Comparison of ENCODE assay signal across 8 cellular contexts in the genomic region with DNA sequence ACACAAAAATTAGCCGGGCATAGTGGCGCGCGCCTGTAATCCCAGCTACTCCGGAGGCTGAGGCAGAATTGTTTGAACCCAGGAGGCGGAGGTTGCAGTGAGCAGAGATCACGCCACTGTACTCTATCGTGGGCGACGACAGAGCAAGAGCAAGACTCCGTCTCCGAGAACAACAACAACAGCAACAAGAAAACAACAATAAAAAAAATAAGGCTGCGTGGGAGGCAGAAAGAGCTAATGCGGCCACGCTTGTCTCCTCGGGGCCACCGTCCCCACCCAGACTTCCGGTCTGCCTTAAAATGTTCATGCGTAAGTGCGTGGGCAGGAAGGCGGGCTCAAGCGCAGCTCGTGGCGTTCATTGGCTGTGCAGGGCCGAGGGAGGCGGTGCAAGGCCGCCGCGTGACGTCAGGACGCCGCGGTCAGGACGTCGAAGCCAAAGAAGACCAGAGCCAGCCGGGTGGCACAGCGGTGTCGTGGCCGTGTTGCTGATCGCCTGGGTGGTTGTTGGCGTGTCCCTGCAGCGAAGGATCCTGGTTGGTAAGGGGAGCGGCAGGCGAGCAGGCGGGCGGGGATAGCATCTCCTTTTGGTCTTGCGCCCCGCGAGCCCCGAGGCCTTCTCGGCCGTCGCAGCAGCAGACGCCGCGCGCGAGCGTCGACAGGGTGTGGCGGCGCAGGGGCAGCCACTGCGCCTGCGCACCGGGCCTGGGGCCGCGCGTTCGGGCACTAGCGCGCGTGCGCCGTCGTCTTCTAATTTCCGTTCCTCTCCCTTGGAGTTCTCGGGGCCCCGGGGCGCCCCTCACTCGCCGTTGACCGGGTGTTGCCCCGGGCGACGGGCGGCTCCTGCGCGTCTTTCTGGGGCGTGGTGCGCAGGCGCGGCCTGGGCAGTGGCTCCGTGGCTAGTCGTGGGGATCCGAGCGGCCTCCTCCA. TPM values are rescaled to one million over a fixed set of nuclear protein-coding genes. Genes with fewer than 3 reads are reported as not detected.
DNase-seq lines count a peak whose midpoint lies in the region; ATAC-seq, FAIRE-seq and TF ChIP-seq lines count a peak whose summit lies in the region.

Gene LENG8, plus strand, starts transcription at position 426 of the 927 bp plus-strand sequence. CDS start 2,146 bp downstream, outside the sequence.

- H3K36me3 Mint-ChIP-seq in T-cell: peaks cover 37% of the 10 kb centered on the region

- FAIRE-seq in GM12891 (lab: Jason Lieb, UNC): peak; percentile 100

- ATAC-seq in HG02840 (IDR thresholded peaks at IDR 0.05; ENCODE audit: low FRiP score, unreplicated experiment) (peak; percentile 87), T-cell (replicated peaks in 1 of 4) (peak; percentile 93 to 96 (median 95)), heart left ventricle (peak; percentile 97 to 98 (median 98)), upper lobe of right lung (peak; percentile 96)

- H3K9me3 ChIP-seq in heart left ventricle (no peaks in the 10 kb centered on the region), upper lobe of right lung (no peaks in the 10 kb centered on the region)

- peak within 1 kb of the TSS; percentile 98 to 99 for H3K27ac Mint-ChIP-seq in T-cell

- H3K4me1 ChIP-seq in heart left ventricle: peaks cover 11 to 52% (median 35%) of the 10 kb centered on the region in 12 donors
- peaks cover 40% of the 10 kb centered on the region for H3K4me1 ChIP-seq in upper lobe of right lung

- no peak for TF ChIP-seq CTCF in heart left ventricle (IDR thresholded peaks at IDR 0.05)
- TF ChIP-seq CTCF in upper lobe of right lung (IDR thresholded peaks at IDR 0.05): no peak

- peak within 1 kb of the TSS; percentile 72 for H3K27ac ChIP-seq in adipose tissue (ENCODE audit: low read depth, low read length)
- peak within 1 kb of the TSS; percentile 87 to 98 (median 96) for H3K27ac ChIP-seq in heart left ventricle
- H3K27ac ChIP-seq in upper lobe of right lung: peak within 1 kb of the TSS; percentile 95

- H3K4me3 ChIP-seq in heart left ventricle (peak within 1 kb of the TSS; percentile 58 to 99 (median 92)), upper lobe of right lung (peak within 1 kb of the TSS; percentile 72)

- H3K27me3 ChIP-seq in heart left ventricle (no peaks in the 10 kb centered on the region), upper lobe of right lung (no peaks in the 10 kb centered on the region)

- intact Hi-C loops in heart left ventricle (cut with DNase I) (loop anchor here in 4 of 10 donors (1.0 to 2.0 kb wide), 3 partner anchors 14 to 15 kb away; partner anchors contain the start of gene LENG9 (in 3 of the 4)), posterior vena cava (cut with DNase I) (no loop called here), upper lobe of right lung (cut with DNase I) (no loop called here)

- H3K4me3 Mint-ChIP-seq in T-cell: peak within 1 kb of the TSS; percentile 98 to 100 (median 99)

- TF ChIP-seq POLR2A in GM12891 (IDR thresholded peaks at IDR 0.05; ENCODE audit: low read depth, low read length) (peak; percentile 91), heart left ventricle (IDR thresholded peaks at IDR 0.05) (peak; percentile 71 to 94)

- POLR2A ChIA-PET in T-cell (lab: Charles Lee): interaction anchor here (0.6 to 1.2 kb wide), 7 partner anchors 11 to 890 kb away, joined by 3 to 9 read pairs (median 5); partner anchors contain the start of genes CNOT3 (in 1 of the 2), KMT5C (in 1 of the 2), LENG9 (in 1 of the 2) and MYADM (in 1 of the 2)

- WGBS in adipose tissue, 3 donors: 0 to 1% (median 0%) methylated on average over 89 to 96 of the region's 96 CpGs
- WGBS in heart left ventricle, 4 donors: 0 to 1% (median 1%) methylated on average over 69 to 96 of the region's 96 CpGs

- CTCF ChIA-PET in T-cell (lab: Charles Lee): interaction anchor here (0.6 to 0.8 kb wide), 5 partner anchors 15 to 1158 kb away, joined by 3 to 9 read pairs (median 3); partner anchors contain the start of gene LENG9 (in 1 of the 2)

- no peaks in the 10 kb centered on the region for H3K27me3 Mint-ChIP-seq in T-cell

- H3K36me3 ChIP-seq in heart left ventricle (peaks cover 4 to 55% (median 45%) of the 10 kb centered on the region in 9 donors), upper lobe of right lung (peaks cover 44% of the 10 kb centered on the region)

- H3K4me1 Mint-ChIP-seq in T-cell: peaks cover 47 to 58% (median 53%) of the 10 kb centered on the region in 3 donors

- peak; percentile 95 for DNase-seq in GM12891 (ENCODE audit: insufficient read length, low spot score)
- peak; percentile 91 for DNase-seq in NCI-H1436 treated with DMSO at 0.1 percent for 48 hours (lab: John Stamatoyannopoulos, UW)
- DNase-seq in T-cell: peak; percentile 92 to 99 (median 96)
- DNase-seq in heart left ventricle: peak; percentile 98 to 99 (median 98)
- peak; percentile 100 for DNase-seq in posterior vena cava (ENCODE audit: low spot score)
- peak; percentile 99 for DNase-seq in upper lobe of right lung

- H3K9me3 Mint-ChIP-seq in T-cell: no peaks in the 10 kb centered on the region

TF ChIP-seq in GM12891, 5 proteins besides CTCF, POLR2A, EP300 and RAD21:
- TF ChIP-seq POU2F2 (IDR thresholded peaks at IDR 0.05; ENCODE audit: low read depth, low read length) (peak; percentile 80), TAF1 (IDR thresholded peaks at IDR 0.05; ENCODE audit: low read depth, low read length) (peak; percentile 80), SPI1 (IDR thresholded peaks at IDR 0.05; ENCODE audit: low read depth, low read length) (peak; percentile 52), PAX5 (IDR thresholded peaks at IDR 0.05; ENCODE audit: insufficient read depth, low read length, severe bottlenecking) (no peak), POLR2AphosphoS5 (IDR thresholded peaks at IDR 0.05; ENCODE audit: low read depth, low read length) (peak; percentile 97)

RNA-seq across cellular contexts. Expression of gene LENG8, which starts in this region (rescaled TPM):
- 142 TPM for polyA plus RNA-seq in GM12891 (2012; ENCODE audit: low read depth, missing spikeins)
- total RNA-seq in T-cell (100 to 1,000 TPM; 506 to 622 (median 618) TPM), heart left ventricle (10 to 100 TPM; 23.6 to 82.9 (median 58.8) TPM), posterior vena cava (100 to 1,000 TPM; 113 to 140 TPM), upper lobe of right lung (191 TPM)
- polyA plus RNA-seq in adipose tissue (100 to 1,000 TPM; 139 to 155 (median 151) TPM), heart left ventricle (10 to 100 TPM; 35.2 to 93.9 TPM)

Comparison
In these comparisons a context has a peak if more than half of its experiments do, and no peak if none do; other contexts are left out.
1. Peak in every context shown above with its lines: DNase-seq, ATAC-seq, H3K4me3 ChIP-seq and H3K27ac ChIP-seq.